Comparison of ENCODE assay signal across 1 cellular context in the genomic region with DNA sequence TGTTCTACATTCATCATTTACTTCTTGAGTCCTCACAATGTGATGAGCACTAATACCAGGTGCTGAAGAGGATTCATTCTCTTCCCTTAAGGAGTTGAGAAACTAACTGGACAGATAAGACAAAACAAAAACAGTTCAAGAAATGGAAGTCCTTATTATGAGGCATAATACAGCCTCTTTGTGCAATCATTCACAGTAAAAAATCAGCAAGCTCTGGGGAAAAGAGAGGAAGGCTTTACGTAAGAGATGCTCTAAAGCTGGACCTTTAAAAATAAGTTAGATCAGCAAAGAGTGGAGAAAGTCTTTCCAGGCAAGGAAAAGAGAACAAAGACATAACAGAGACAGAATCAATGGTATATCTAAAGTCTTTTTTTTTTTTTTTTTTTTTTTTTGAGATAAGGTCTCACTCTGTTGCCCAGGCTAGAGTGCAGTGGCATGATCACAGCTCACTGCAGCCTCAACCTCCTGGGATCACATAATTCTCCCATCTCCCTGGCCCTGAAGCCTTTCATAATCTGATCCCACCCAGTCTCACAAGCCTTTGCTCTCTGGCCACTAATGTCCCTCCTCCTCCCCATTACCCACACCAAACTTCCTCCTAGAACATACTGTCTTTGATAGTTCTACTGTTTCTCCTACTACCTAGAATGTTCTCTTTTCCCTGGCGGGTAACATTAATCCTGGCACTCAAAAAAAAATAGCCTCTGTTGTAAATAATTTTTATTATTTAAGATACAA.
TF ChIP-seq lines count a peak whose summit lies in the region.

No MANE protein-coding gene starts in this region.

TF ChIP-seq in GM12878, 131 proteins besides CTCF, POLR2A, EP300 and RAD21 (continued from another document):
- TF ChIP-seq, protein P1, sequence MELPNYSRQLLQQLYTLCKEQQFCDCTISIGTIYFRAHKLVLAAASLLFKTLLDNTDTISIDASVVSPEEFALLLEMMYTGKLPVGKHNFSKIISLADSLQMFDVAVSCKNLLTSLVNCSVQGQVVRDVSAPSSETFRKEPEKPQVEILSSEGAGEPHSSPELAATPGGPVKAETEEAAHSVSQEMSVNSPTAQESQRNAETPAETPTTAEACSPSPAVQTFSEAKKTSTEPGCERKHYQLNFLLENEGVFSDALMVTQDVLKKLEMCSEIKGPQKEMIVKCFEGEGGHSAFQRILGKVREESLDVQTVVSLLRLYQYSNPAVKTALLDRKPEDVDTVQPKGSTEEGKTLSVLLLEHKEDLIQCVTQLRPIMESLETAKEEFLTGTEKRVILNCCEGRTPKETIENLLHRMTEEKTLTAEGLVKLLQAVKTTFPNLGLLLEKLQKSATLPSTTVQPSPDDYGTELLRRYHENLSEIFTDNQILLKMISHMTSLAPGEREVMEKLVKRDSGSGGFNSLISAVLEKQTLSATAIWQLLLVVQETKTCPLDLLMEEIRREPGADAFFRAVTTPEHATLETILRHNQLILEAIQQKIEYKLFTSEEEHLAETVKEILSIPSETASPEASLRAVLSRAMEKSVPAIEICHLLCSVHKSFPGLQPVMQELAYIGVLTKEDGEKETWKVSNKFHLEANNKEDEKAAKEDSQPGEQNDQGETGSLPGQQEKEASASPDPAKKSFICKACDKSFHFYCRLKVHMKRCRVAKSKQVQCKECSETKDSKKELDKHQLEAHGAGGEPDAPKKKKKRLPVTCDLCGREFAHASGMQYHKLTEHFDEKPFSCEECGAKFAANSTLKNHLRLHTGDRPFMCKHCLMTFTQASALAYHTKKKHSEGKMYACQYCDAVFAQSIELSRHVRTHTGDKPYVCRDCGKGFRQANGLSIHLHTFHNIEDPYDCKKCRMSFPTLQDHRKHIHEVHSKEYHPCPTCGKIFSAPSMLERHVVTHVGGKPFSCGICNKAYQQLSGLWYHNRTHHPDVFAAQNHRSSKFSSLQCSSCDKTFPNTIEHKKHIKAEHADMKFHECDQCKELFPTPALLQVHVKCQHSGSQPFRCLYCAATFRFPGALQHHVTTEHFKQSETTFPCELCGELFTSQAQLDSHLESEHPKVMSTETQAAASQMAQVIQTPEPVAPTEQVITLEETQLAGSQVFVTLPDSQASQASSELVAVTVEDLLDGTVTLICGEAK (IDR thresholded peaks at IDR 0.05; ENCODE audit: borderline replicate concordance) = no peak
- TF ChIP-seq TCF3 (IDR thresholded peaks at IDR 0.05; ENCODE audit: borderline replicate concordance, insufficient read depth, low read depth, low read length) (no peak), LARP7 (IDR thresholded peaks at IDR 0.05) (no peak), PML (IDR thresholded peaks at IDR 0.05; ENCODE audit: low read length) (no peak), KLF5 (IDR thresholded peaks at IDR 0.05; ENCODE audit: partially characterized antibody) (no peak), NR2C1 (IDR thresholded peaks at IDR 0.05) (no peak), ATF7 (IDR thresholded peaks at IDR 0.05; ENCODE audit: low read depth) (no peak), GABPA (IDR thresholded peaks at IDR 0.05; ENCODE audit: low read depth) (no peak)
- TF ChIP-seq, protein P2, sequence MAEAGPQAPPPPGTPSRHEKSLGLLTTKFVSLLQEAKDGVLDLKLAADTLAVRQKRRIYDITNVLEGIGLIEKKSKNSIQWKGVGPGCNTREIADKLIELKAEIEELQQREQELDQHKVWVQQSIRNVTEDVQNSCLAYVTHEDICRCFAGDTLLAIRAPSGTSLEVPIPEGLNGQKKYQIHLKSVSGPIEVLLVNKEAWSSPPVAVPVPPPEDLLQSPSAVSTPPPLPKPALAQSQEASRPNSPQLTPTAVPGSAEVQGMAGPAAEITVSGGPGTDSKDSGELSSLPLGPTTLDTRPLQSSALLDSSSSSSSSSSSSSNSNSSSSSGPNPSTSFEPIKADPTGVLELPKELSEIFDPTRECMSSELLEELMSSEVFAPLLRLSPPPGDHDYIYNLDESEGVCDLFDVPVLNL (IDR thresholded peaks at IDR 0.05; ENCODE audit: low read depth, low read length) = no peak
